8 cellular contexts compared by ENCODE assay signal in genomic region chr12:79737875-79738718, GRCh38. TPM values are rescaled to one million over a fixed set of nuclear protein-coding genes. Genes with fewer than 3 reads are reported as not detected.
DNase-seq lines count a peak whose midpoint lies in the region; ATAC-seq and TF ChIP-seq lines count a peak whose summit lies in the region.

No MANE protein-coding gene starts in this region.

- H3K4me3 ChIP-seq in epithelial cell of proximal tubule (ENCODE audit: low read depth, low read length) = no peak overlapping the region

- DNase-seq in Ammon's horn (ENCODE audit: low spot score) (peak; percentile 35), GM13976 (ENCODE audit: low spot score) (peak; percentile 45), NCI-H1092 (lab: John Stamatoyannopoulos, UW) (peak; percentile 14), SK-MEL-5 (ENCODE audit: low read depth, low spot score) (peak; percentile 75), epithelial cell of proximal tubule (ENCODE audit: low read depth) (peak; percentile 9), non-pigmented ciliary epithelial cell (ENCODE audit: low read depth) (peak; percentile 22)

- TF ChIP-seq CTCF in GM13976 (IDR thresholded peaks at IDR 0.05; ENCODE audit: borderline replicate concordance, control extremely low read depth, extremely low read depth, insufficient read depth, missing control alignments) (peak; percentile 42), epithelial cell of proximal tubule (conservative IDR thresholded peaks at IDR 0.05; ENCODE audit: low read depth, low read length) (peak; percentile 77)

- ATAC-seq in HG02678 (IDR thresholded peaks at IDR 0.05; ENCODE audit: unreplicated experiment) (peak; percentile 90), HG02970 (IDR thresholded peaks at IDR 0.05; ENCODE audit: low FRiP score, unreplicated experiment) (no peak)

- in situ Hi-C loops in GM13976 (cut with MboI; ENCODE audit: low sequenced_read_pairs, unreplicated experiment) (loop anchor here (10.0 kb wide), 2 partner anchors 183 to 333 kb away; no protein-coding TSS in a partner anchor), SK-MEL-5 (cut with HindIII; ENCODE audit: low pct_unique_long_range_greater_than_20kb, low sequenced_read_pairs) (no loop called here)

RNA-seq across cellular contexts. Expression of gene PAWR, which starts 47.3 kb away (rescaled TPM):
- total RNA-seq in SK-MEL-5 (2014; rRNA removed; shearing (Covaris generic)) = 11.3 and 22.6 TPM in 2 replicates
- 13.0 and 17.8 TPM in 2 replicates for polyA plus RNA-seq in SK-MEL-5 (2015; cell fraction: cytosol; rRNA removed)
- polyA plus RNA-seq in SK-MEL-5 (2015; cell fraction: nucleus; rRNA removed) = 10.2 and 43.3 TPM in 2 replicates
- 86.2 and 110 TPM in 2 replicates for total RNA-seq in epithelial cell of proximal tubule

Comparison
In these comparisons a context has a peak if more than half of its experiments do, and no peak if none do; other contexts are left out.
1. DNase-seq: peak in every context shown above with its lines; median percentile 75 in SK-MEL-5; 45 in GM13976; 35 in Ammon's horn; 22 in non-pigmented ciliary epithelial cell; 14 in NCI-H1092; 9 in epithelial cell of proximal tubule.